Comparison of ENCODE assay signal across 1 cellular context in genomic region chr2:240451791-240452470, GRCh38.
TF ChIP-seq lines count a peak whose summit lies in the region.

No MANE protein-coding gene starts in this region.

TF ChIP-seq in endothelial cell of umbilical vein, 7 proteins besides CTCF, POLR2A, EP300 and RAD21 (continued from another document):
- TF ChIP-seq MYC (IDR thresholded peaks at IDR 0.05; ENCODE audit: low read depth, low read length) (no peak), FOS (IDR thresholded peaks at IDR 0.05; ENCODE audit: borderline replicate concordance, insufficient read depth, low read length) (no peak), EZH2 (IDR thresholded peaks at IDR 0.05; ENCODE audit: borderline replicate concordance, low read depth, low read length, severe bottlenecking) (no peak)
